Comparison of ENCODE assay signal across 2 cellular contexts in the genomic region with DNA sequence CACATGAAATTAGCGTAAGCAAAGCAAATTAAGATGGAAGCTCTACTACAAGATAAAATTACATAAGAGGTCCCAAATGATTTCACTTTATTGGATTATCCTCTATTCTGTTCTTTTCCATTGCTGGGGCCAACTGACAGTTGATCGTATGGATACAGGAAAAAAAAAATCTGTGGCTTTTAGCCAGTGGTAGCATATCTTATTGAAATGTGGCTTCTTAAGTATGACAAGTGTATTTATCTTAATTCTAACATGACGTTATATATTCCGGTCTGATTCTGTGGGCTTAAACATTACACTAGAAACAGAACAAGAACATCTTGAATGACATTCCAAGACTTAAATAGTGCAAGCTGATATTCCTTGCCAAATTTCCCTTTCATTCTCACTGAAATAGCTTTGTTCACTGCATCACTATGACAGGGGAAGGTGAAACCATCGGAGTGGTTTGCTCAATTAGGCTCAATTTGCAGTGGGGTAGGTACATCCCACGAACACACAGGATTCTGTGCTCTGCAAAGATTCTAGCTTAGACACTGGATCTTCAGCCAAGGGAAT.
TF ChIP-seq lines count a peak whose summit lies in the region.

No MANE protein-coding gene starts in this region.

TF ChIP-seq in IMR-90, 13 proteins besides CTCF, POLR2A, EP300 and RAD21 (continued from another document):
- TF ChIP-seq, protein P1, sequence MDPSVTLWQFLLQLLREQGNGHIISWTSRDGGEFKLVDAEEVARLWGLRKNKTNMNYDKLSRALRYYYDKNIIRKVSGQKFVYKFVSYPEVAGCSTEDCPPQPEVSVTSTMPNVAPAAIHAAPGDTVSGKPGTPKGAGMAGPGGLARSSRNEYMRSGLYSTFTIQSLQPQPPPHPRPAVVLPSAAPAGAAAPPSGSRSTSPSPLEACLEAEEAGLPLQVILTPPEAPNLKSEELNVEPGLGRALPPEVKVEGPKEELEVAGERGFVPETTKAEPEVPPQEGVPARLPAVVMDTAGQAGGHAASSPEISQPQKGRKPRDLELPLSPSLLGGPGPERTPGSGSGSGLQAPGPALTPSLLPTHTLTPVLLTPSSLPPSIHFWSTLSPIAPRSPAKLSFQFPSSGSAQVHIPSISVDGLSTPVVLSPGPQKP (IDR thresholded peaks at IDR 0.05; ENCODE audit: borderline replicate concordance, low read depth, low read length) = no peak
- no peak for TF ChIP-seq RCOR1 (IDR thresholded peaks at IDR 0.05; ENCODE audit: insufficient replicate concordance, low read length)

TF ChIP-seq in SK-N-SH treated with all-trans-retinoic acid at 6 μM for 48 hours, 23 proteins besides CTCF, POLR2A, EP300 and RAD21 (continued from another document):
- TF ChIP-seq, protein P2, sequence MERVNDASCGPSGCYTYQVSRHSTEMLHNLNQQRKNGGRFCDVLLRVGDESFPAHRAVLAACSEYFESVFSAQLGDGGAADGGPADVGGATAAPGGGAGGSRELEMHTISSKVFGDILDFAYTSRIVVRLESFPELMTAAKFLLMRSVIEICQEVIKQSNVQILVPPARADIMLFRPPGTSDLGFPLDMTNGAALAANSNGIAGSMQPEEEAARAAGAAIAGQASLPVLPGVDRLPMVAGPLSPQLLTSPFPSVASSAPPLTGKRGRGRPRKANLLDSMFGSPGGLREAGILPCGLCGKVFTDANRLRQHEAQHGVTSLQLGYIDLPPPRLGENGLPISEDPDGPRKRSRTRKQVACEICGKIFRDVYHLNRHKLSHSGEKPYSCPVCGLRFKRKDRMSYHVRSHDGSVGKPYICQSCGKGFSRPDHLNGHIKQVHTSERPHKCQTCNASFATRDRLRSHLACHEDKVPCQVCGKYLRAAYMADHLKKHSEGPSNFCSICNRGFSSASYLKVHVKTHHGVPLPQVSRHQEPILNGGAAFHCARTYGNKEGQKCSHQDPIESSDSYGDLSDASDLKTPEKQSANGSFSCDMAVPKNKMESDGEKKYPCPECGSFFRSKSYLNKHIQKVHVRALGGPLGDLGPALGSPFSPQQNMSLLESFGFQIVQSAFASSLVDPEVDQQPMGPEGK (CRISPR knock-in tag; IDR thresholded peaks at IDR 0.05; ENCODE audit: borderline replicate concordance) = no peak
- TF ChIP-seq ZFP3 (CRISPR knock-in tag; IDR thresholded peaks at IDR 0.05) (no peak), RARB (CRISPR knock-in tag; IDR thresholded peaks at IDR 0.05) (no peak), ZNF70 (CRISPR knock-in tag; IDR thresholded peaks at IDR 0.05) (no peak), ISL1 (CRISPR knock-in tag; IDR thresholded peaks at IDR 0.05) (peak; percentile 49; the same call in 1 of the 2 replicates), ZNF8 (CRISPR knock-in tag; IDR thresholded peaks at IDR 0.05) (no peak)
- TF ChIP-seq, protein P3, sequence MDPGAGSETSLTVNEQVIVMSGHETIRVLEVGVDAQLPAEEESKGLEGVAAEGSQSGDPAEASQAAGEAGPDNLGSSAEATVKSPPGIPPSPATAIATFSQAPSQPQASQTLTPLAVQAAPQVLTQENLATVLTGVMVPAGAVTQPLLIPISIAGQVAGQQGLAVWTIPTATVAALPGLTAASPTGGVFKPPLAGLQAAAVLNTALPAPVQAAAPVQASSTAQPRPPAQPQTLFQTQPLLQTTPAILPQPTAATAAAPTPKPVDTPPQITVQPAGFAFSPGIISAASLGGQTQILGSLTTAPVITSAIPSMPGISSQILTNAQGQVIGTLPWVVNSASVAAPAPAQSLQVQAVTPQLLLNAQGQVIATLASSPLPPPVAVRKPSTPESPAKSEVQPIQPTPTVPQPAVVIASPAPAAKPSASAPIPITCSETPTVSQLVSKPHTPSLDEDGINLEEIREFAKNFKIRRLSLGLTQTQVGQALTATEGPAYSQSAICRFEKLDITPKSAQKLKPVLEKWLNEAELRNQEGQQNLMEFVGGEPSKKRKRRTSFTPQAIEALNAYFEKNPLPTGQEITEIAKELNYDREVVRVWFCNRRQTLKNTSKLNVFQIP (CRISPR knock-in tag; IDR thresholded peaks at IDR 0.05; ENCODE audit: borderline replicate concordance, low read depth) = no peak
- TF ChIP-seq, protein P4, sequence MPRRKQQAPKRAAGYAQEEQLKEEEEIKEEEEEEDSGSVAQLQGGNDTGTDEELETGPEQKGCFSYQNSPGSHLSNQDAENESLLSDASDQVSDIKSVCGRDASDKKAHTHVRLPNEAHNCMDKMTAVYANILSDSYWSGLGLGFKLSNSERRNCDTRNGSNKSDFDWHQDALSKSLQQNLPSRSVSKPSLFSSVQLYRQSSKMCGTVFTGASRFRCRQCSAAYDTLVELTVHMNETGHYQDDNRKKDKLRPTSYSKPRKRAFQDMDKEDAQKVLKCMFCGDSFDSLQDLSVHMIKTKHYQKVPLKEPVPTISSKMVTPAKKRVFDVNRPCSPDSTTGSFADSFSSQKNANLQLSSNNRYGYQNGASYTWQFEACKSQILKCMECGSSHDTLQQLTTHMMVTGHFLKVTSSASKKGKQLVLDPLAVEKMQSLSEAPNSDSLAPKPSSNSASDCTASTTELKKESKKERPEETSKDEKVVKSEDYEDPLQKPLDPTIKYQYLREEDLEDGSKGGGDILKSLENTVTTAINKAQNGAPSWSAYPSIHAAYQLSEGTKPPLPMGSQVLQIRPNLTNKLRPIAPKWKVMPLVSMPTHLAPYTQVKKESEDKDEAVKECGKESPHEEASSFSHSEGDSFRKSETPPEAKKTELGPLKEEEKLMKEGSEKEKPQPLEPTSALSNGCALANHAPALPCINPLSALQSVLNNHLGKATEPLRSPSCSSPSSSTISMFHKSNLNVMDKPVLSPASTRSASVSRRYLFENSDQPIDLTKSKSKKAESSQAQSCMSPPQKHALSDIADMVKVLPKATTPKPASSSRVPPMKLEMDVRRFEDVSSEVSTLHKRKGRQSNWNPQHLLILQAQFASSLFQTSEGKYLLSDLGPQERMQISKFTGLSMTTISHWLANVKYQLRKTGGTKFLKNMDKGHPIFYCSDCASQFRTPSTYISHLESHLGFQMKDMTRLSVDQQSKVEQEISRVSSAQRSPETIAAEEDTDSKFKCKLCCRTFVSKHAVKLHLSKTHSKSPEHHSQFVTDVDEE (CRISPR knock-in tag; IDR thresholded peaks at IDR 0.05) = no peak
TF ChIP-seq in SK-N-SH treated with all-trans-retinoic acid at 6 μM for 48 hours: peak in this region for 3.
